Comparison of ENCODE assay signal across 8 cellular contexts in the genomic region with DNA sequence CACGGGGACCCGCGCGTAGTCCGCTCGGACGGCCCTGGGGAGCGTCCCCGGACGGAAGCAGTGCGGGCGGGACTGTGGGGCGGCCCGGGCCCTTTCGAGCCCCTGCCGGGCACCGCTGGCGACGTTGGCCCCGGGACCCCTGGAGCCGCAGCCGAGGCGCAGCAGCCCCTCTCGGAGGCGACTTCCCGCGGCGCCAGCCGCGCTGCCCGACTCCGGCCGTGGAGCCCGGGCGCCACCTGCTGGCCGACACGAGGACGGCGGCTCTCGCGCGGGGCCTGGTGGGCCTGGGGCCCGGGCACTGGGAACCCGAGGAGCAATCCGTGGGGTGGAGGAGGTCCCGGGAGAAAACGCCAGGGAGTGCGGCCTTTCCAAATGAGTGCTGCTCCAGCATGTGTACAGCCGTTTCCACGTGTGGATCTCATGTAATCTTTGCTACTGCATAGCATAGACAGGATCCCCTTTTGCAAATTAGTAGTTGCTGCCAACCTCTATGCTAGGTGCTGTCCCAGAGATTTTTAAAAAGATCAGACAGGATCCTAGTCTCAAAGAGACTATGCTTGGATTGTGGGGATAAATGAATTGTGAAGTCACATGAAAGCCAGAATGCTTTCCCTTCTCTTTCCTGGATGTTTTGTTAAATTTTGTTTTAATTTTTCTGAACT. TPM values are rescaled to one million over a fixed set of nuclear protein-coding genes. Genes with fewer than 3 reads are reported as not detected.
DNase-seq lines count a peak whose midpoint lies in the region; ATAC-seq and TF ChIP-seq lines count a peak whose summit lies in the region.

No MANE protein-coding gene starts in this region.

- peak overlapping the region; percentile 85 for H3K4me3 ChIP-seq in GM23338
- H3K4me3 ChIP-seq in kidney epithelial cell (ENCODE audit: low read depth, low read length): peak overlapping the region; percentile 88

- H3K4me2 ChIP-seq in GM23338: peak overlapping the region; percentile 99

- H3K4me3 Mint-ChIP-seq in GM23338 (peak overlapping the region; percentile 52), WTC11 (peak overlapping the region; percentile 54)

- H3K9me3 Mint-ChIP-seq in GM23338: peaks cover 2% of the 10 kb centered on the region; the same call in 1 of the 3 replicates
- no peaks in the 10 kb centered on the region for H3K9me3 Mint-ChIP-seq in WTC11

- peaks cover 23% of the 10 kb centered on the region for H4K20me1 ChIP-seq in GM23338 (replicated peaks; ENCODE audit: insufficient read depth)

- peaks cover 32% of the 10 kb centered on the region for H3K27me3 Mint-ChIP-seq in GM23338 (ENCODE audit: insufficient read depth, low read depth, poor library complexity)
- peaks cover 23% of the 10 kb centered on the region for H3K27me3 Mint-ChIP-seq in WTC11 (ENCODE audit: low read depth)

- H3K79me2 ChIP-seq in GM23338 (replicated peaks; ENCODE audit: insufficient read depth): peaks cover 23% of the 10 kb centered on the region

- CTCF ChIA-PET in WTC11 (lab: Charles Lee): interaction anchor here (1.6 kb wide), 1 partner anchor 160 kb away, joined by 8 read pairs; no protein-coding TSS in a partner anchor

- POLR2A ChIA-PET in WTC11 (lab: Charles Lee): no interaction called here

- H3K27ac Mint-ChIP-seq in GM23338: no peak overlapping the region
- no peak overlapping the region for H3K27ac Mint-ChIP-seq in WTC11

- H3K27ac ChIP-seq in GM23338 (ENCODE audit: low read depth) (no peak overlapping the region), caudate nucleus (ENCODE audit: low read depth, low read length) (no peak overlapping the region)

- DNase-seq in DMS79 (lab: John Stamatoyannopoulos, UW): peak; percentile 41
- peak; percentile 61 for DNase-seq in GM23338 (ENCODE audit: low spot score)
- peak; percentile 84 for DNase-seq in NCI-H146 (lab: John Stamatoyannopoulos, UW)
- DNase-seq in WTC11 (ENCODE audit: low spot score): peak; percentile 77
- peak in 39 of 61 donors; percentile 16 to 72 (median 42) for DNase-seq in caudate nucleus (lab: John Stamatoyannopoulos, UW)
- no peak for DNase-seq in kidney epithelial cell (ENCODE audit: low read depth)
- DNase-seq in stimulated activated CD4-positive, alpha-beta T cell treated with anti-CD3 and anti-CD28 coated beads, Interleukin-12 subunit alpha, Interleukin-12 subunit beta, amount 100 ng/mL, for 48 hours (ENCODE audit: low read depth in 2 of 3, low spot score in 1 of 3): peak; percentile 59 to 80 (median 76)
- DNase-seq in HPDE6-E6E7 (ENCODE audit: extremely low spot score): no peak

- H3F3A ChIP-seq in GM23338 (replicated peaks; ENCODE audit: low read depth): no peaks in the 10 kb centered on the region; the same call in 1 of the 2 replicates

- H3K36me3 Mint-ChIP-seq in GM23338 (ENCODE audit: low read depth): peaks cover 22% of the 10 kb centered on the region
- H3K36me3 Mint-ChIP-seq in WTC11: peaks cover 17% of the 10 kb centered on the region

- H3K36me3 ChIP-seq in GM23338 (ENCODE audit: insufficient read depth): no peaks in the 10 kb centered on the region
- H3K36me3 ChIP-seq in kidney epithelial cell (ENCODE audit: control insufficient read depth, insufficient read depth, low read length): no peaks in the 10 kb centered on the region

- peaks cover 22% of the 10 kb centered on the region for H3K4me1 Mint-ChIP-seq in GM23338
- peaks cover 24% of the 10 kb centered on the region for H3K4me1 Mint-ChIP-seq in WTC11

- ATAC-seq in GM23338 (peak; percentile 36), WTC11 (peak; percentile 12)

- H3K4me1 ChIP-seq in GM23338 (ENCODE audit: insufficient read depth): peaks cover 23% of the 10 kb centered on the region

- TF ChIP-seq CTCF in GM23338 (conservative IDR thresholded peaks at IDR 0.05; ENCODE audit: low read depth in 2 of 2): peak; percentile 68 to 88
- TF ChIP-seq CTCF in WTC11 (IDR thresholded peaks at IDR 0.05): peak; percentile 98
- TF ChIP-seq CTCF in kidney epithelial cell (IDR thresholded peaks at IDR 0.05; ENCODE audit: insufficient read depth, low read length, poor library complexity, severe bottlenecking): peak; percentile 39

- H3K27me3 ChIP-seq in GM23338 (ENCODE audit: insufficient read depth) (peaks cover 31% of the 10 kb centered on the region), kidney epithelial cell (ENCODE audit: control insufficient read depth, insufficient read depth, low read length) (no peaks in the 10 kb centered on the region)

- H2AFZ ChIP-seq in GM23338: no peak overlapping the region

- no peaks in the 10 kb centered on the region for H3K9me2 ChIP-seq in GM23338 (ENCODE audit: insufficient read depth)

TF ChIP-seq in GM23338, 12 proteins besides CTCF, POLR2A, EP300 and RAD21 (continues in another document):
- TF ChIP-seq CREB1 (CRISPR knock-in tag; IDR thresholded peaks at IDR 0.05; ENCODE audit: low read depth) (no peak), REST (IDR thresholded peaks at IDR 0.05; ENCODE audit: unreplicated experiment) (no peak)

TF ChIP-seq in WTC11, 78 proteins besides CTCF, POLR2A, EP300 and RAD21:
- TF ChIP-seq ZBTB21 (CRISPR knock-in tag; IDR thresholded peaks at IDR 0.05; ENCODE audit: borderline replicate concordance) (0 out of 2 replicates have a peak, but pooled peaks have one; percentile 35), ETV6 (CRISPR knock-in tag; IDR thresholded peaks at IDR 0.05) (0 out of 2 replicates have a peak, but pooled peaks have one; percentile 23), GABPB1 (CRISPR knock-in tag; IDR thresholded peaks at IDR 0.05) (no peak), ATF3 (CRISPR knock-in tag; conservative IDR thresholded peaks at IDR 0.05) (no peak), KAT7 (CRISPR knock-in tag; IDR thresholded peaks at IDR 0.05; ENCODE audit: borderline replicate concordance) (0 out of 2 replicates have a peak, but pooled peaks have one; percentile 16), SP1 (CRISPR knock-in tag; conservative IDR thresholded peaks at IDR 0.05) (peak; percentile 55; the same call in 1 of the 2 replicates), STAT6 (CRISPR knock-in tag; conservative IDR thresholded peaks at IDR 0.05; ENCODE audit: low read depth) (no peak), FOXP1 (CRISPR knock-in tag; IDR thresholded peaks at IDR 0.05; ENCODE audit: borderline replicate concordance) (peak; percentile 41; the same call in 1 of the 2 replicates), CREM (CRISPR knock-in tag; IDR thresholded peaks at IDR 0.05) (no peak), RELA (CRISPR knock-in tag; IDR thresholded peaks at IDR 0.05; ENCODE audit: borderline replicate concordance) (0 out of 2 replicates have a peak, but pooled peaks have one; percentile 43), ZNF423 (CRISPR knock-in tag; IDR thresholded peaks at IDR 0.05) (peak; percentile 96), PREB (CRISPR knock-in tag; IDR thresholded peaks at IDR 0.05; ENCODE audit: borderline replicate concordance) (0 out of 2 replicates have a peak, but pooled peaks have one; percentile 27)
- TF ChIP-seq, protein P1, sequence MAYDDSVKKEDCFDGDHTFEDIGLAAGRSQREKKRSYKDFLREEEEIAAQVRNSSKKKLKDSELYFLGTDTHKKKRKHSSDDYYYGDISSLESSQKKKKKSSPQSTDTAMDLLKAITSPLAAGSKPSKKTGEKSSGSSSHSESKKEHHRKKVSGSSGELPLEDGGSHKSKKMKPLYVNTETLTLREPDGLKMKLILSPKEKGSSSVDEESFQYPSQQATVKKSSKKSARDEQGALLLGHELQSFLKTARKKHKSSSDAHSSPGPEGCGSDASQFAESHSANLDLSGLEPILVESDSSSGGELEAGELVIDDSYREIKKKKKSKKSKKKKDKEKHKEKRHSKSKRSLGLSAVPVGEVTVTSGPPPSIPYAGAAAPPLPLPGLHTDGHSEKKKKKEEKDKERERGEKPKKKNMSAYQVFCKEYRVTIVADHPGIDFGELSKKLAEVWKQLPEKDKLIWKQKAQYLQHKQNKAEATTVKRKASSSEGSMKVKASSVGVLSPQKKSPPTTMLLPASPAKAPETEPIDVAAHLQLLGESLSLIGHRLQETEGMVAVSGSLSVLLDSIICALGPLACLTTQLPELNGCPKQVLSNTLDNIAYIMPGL (CRISPR knock-in tag; IDR thresholded peaks at IDR 0.05): peak; percentile 87

RNA-seq across cellular contexts. Expression of gene ID2, which starts 4.0 kb away (rescaled TPM):
- 87.0 and 135 TPM in 2 replicates for total RNA-seq in GM23338 (2014; rRNA removed; shearing (Covaris generic))
- 110 and 119 TPM in 2 replicates for polyA plus RNA-seq in GM23338 (2016; fragmentation: Nextera tagmentation; extraction: Ambion mirVana)
- total RNA-seq in WTC11 (2021) (38.6 to 55.0 TPM (median 47.0 TPM) in 3 replicates), kidney epithelial cell (19.4 and 30.8 TPM in 2 replicates)

Comparison
In these comparisons a context has a peak if more than half of its experiments do, and no peak if none do; other contexts are left out.
1. DNase-seq: peak in DMS79 (single experiment), GM23338 (single experiment), NCI-H146 (single experiment), WTC11 (single experiment), caudate nucleus (39 of 61) and stimulated activated CD4-positive, alpha-beta T cell treated with anti-CD3 and anti-CD28 coated beads, Interleukin-12 subunit alpha, Interleukin-12 subunit beta, amount 100 ng/mL, for 48 hours (3 of 3); none in kidney epithelial cell (single experiment) and HPDE6-E6E7 (single experiment).
2. CTCF ChIP-seq: peak in every context shown above with its lines; median percentile 98 in WTC11; 78 in GM23338; 39 in kidney epithelial cell.